Comparison of ENCODE assay signal across 26 cellular contexts in genomic region chr10:97013983-97014382, GRCh38.
"Had no signal": no experiment of that assay in that cellular context is flagged by ENCODE, and none has a peak within 500 bp of the region (broad histone marks: within the 10 kb centered on the region; RNA-seq: fewer than 3 reads in every experiment).

No MANE protein-coding gene starts in this region.

- H3K27me3 ChIP-seq: colonic mucosa, esophagus squamous epithelium, gastroesophageal sphincter, neural progenitor cell, right lobe of liver, suprapubic skin, thyroid gland had no signal

- H3K27ac ChIP-seq: colonic mucosa, esophagus squamous epithelium, gastroesophageal sphincter, neural progenitor cell, parathyroid adenoma, right lobe of liver, suprapubic skin, thyroid gland had no signal

- H3K36me3 ChIP-seq: colonic mucosa, esophagus squamous epithelium, gastroesophageal sphincter, neural progenitor cell, right lobe of liver, suprapubic skin, thyroid gland had no signal

- H3K9ac ChIP-seq: neural progenitor cell, parathyroid adenoma had no signal

- H3K27me3 Mint-ChIP-seq: naive thymus-derived CD8-positive, alpha-beta T cell; type B pancreatic cell had no signal

- H2AFZ ChIP-seq: neural progenitor cell, parathyroid adenoma had no signal

- FAIRE-seq: keratinocyte, urothelium cell line had no signal

- ATAC-seq: gastroesophageal sphincter; left cardiac atrium; left ventricle myocardium superior; mucosa of descending colon; naive thymus-derived CD8-positive, alpha-beta T cell; right lobe of liver; stimulated activated effector memory CD8-positive, alpha-beta T cell treated with anti-CD3 and anti-CD28 coated beads, Interleukin-12 subunit alpha, Interleukin-12 subunit beta, amount 100 ng/mL, for 72 hours; stimulated activated naive CD8-positive, alpha-beta T cell treated with anti-CD3 and anti-CD28 coated beads, Interleukin-15, Interleukin-2, amounts not matched to agents 100 U/mL and 50 U/mL, for 24 hours had no signal

- H3K79me2 ChIP-seq: parathyroid adenoma had no signal

- H3K36me3 Mint-ChIP-seq: neural progenitor cell; stimulated activated effector memory CD8-positive, alpha-beta T cell treated with anti-CD3 and anti-CD28 coated beads, Interleukin-12 subunit alpha, Interleukin-12 subunit beta, amount 100 ng/mL, for 72 hours had no signal

- H3K9me3 ChIP-seq: colonic mucosa, esophagus squamous epithelium, gastroesophageal sphincter, mucosa of descending colon, psoas muscle, right lobe of liver, suprapubic skin, thyroid gland had no signal

- H3K27ac Mint-ChIP-seq: neural progenitor cell; stimulated activated effector memory CD8-positive, alpha-beta T cell treated with anti-CD3 and anti-CD28 coated beads, Interleukin-12 subunit alpha, Interleukin-12 subunit beta, amount 100 ng/mL, for 72 hours; type B pancreatic cell had no signal

- H3K4me3 Mint-ChIP-seq: naive thymus-derived CD8-positive, alpha-beta T cell; neural progenitor cell; stimulated activated effector memory CD8-positive, alpha-beta T cell treated with anti-CD3 and anti-CD28 coated beads, Interleukin-12 subunit alpha, Interleukin-12 subunit beta, amount 100 ng/mL, for 72 hours; type B pancreatic cell had no signal

- H3K9me3 Mint-ChIP-seq: stimulated activated effector memory CD8-positive, alpha-beta T cell treated with anti-CD3 and anti-CD28 coated beads, Interleukin-12 subunit alpha, Interleukin-12 subunit beta, amount 100 ng/mL, for 72 hours had no signal

- H3K4me2 ChIP-seq: neural progenitor cell had no signal

- H3K4me1 ChIP-seq: colonic mucosa, esophagus squamous epithelium, gastroesophageal sphincter, parathyroid adenoma, right lobe of liver, suprapubic skin, thyroid gland had no signal

- DNase-seq: colonic mucosa; dermis blood vessel endothelial cell; esophagus squamous epithelium; foreskin fibroblast; glutamatergic neuron; left cardiac atrium; left ventricle myocardium superior; mucosa of descending colon; naive thymus-derived CD8-positive, alpha-beta T cell; occipital lobe; psoas muscle; retina; right lobe of liver; stimulated activated CD4-positive, alpha-beta T cell treated with anti-CD3 and anti-CD28 coated beads, Interleukin-4, amount 100 ng/mL, for 1 hour; stimulated activated CD8-positive, alpha-beta memory T cell treated with anti-CD3 and anti-CD28 coated beads, Interleukin-4, amount 100 ng/mL, for 48 hours; stimulated activated naive CD8-positive, alpha-beta T cell treated with anti-CD3 and anti-CD28 coated beads, Interleukin-15, Interleukin-2, amounts not matched to agents 100 U/mL and 50 U/mL, for 24 hours; thyroid gland had no signal

- H3K4me3 ChIP-seq: colonic mucosa, esophagus squamous epithelium, gastroesophageal sphincter, lung, mucosa of descending colon, neural progenitor cell, psoas muscle, right lobe of liver, suprapubic skin, thyroid gland had no signal
